ENCODE assay signal across 20 cellular contexts in the genomic region with DNA sequence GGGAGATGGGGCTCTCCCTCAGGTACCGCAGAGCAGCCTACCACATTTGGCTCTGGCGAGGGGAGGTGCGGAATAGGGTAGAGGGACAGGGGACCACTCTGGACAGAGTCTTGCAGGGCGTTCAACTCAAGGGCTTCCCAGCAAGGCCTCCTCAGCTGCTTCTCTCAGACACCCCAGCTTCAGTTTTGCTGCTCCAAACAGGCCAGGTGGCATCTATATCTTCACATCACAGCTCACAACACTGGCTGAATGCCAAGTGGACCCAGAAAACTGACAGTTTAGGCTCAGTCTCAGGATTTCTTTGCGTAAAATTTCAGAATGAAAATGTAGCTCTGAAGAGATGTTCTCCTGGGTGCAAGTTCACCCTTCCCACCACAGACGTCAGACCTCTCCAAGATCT.
"Had no signal": no experiment of that assay in that cellular context is flagged by ENCODE, and none has a peak within 500 bp of the region (broad histone marks: within the 10 kb centered on the region; RNA-seq: fewer than 3 reads in every experiment).

No MANE protein-coding gene starts in this region.

- DNase-seq: Kasumi-1, KG1, NCI-H1092 treated with DMSO at 0.1 percent for 48 hours, NCI-H1417, NCI-H1436 treated with DMSO at 0.1 percent for 48 hours, NCI-H1694, NCI-H187 treated with DMSO at 0.1 percent for 48 hours, NCI-H2029 treated with DMSO at 0.1 percent for 48 hours, NCI-H226, NCI-H446, NCI-H510A, NCI-H524 treated with DMSO at 0.1 percent for 48 hours, NCI-H69, NCI-H774, RPMI8226, SHP77, SK-N-SH, SW 1271, T-cell had no signal

- H3K4me1 Mint-ChIP-seq: T-cell had no signal

- H3K9me2 ChIP-seq: SK-N-SH had no signal

- ATAC-seq: T-cell had no signal

- H3K27me3 Mint-ChIP-seq: T-cell had no signal

- H3K4me3 Mint-ChIP-seq: T-cell; T-helper 1 cell treated with Interleukin-12 subunit alpha and Interleukin-12 subunit beta and Interleukin-4 antibody, amounts not matched to agents 30 μg/mL and 1 μg/mL, for 36 hours had no signal

- H3K9me3 ChIP-seq: SK-N-SH had no signal

- H3K36me3 Mint-ChIP-seq: T-cell had no signal

- H3K4me2 ChIP-seq: SK-N-SH had no signal

- H3K9ac ChIP-seq: SK-N-SH had no signal

- H3K27ac Mint-ChIP-seq: T-cell; T-helper 1 cell treated with Interleukin-12 subunit alpha and Interleukin-12 subunit beta and Interleukin-4 antibody, amounts not matched to agents 30 μg/mL and 1 μg/mL, for 36 hours had no signal
